Comparison of ENCODE assay signal across 8 cellular contexts in the genomic region with DNA sequence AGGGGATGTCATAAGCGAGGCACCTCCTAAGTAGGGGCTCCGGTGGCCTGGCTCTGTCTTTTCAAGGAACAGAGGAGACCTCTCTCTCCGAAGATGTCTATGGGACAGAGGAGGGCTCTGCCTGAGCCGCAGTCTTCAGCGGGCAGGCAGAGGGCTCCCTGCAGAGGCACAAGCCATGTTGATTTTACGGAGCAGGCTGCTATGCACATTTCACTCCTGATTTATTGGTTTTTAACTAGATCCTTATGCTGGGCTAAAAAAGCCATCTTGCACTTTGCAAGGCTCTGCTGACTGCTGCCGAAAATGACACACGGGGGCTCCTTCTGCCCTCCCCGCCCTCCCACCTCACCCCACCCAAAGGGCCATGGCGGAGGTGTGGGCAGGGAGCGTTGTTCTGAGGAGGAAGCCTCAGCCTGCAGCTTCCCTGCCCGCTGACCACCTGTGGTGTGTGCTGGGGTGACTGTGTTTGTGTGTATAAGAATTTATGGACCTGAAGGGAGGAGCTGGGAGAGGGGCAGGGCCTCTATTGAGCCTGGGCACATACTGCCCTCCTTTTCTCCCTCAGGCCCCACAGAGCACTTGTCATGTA.
DNase-seq lines count a peak whose midpoint lies in the region; ATAC-seq and TF ChIP-seq lines count a peak whose summit lies in the region.

No MANE protein-coding gene starts in this region.

- no peak overlapping the region for H3K4ac ChIP-seq in mesenchymal stem cell (ENCODE audit: low read depth in 1 of 2, low read length in 2 of 2)

- H3K36me3 Mint-ChIP-seq in activated naive CD8-positive, alpha-beta T cell = no peaks in the 10 kb centered on the region
- no peaks in the 10 kb centered on the region for H3K36me3 Mint-ChIP-seq in activated naive CD8-positive, alpha-beta T cell treated with anti-CD3 and anti-CD28 coated beads, Interleukin-2, amount 50 U/mL, for 24 hours (ENCODE audit: low read depth)

- 44 to 45% methylated on average over 10 to 12 of the region's 12 CpGs for WGBS in body of pancreas, 2 donors
- 8% methylated on average over 6 of the region's 12 CpGs for WGBS in mesenchymal stem cell
- WGBS in transverse colon (ENCODE audit: low coverage in 1 of 2), 2 donors = 10% methylated on average over 11 of the region's 12 CpGs; no CpG with 5 or more reads in 1 of the 2 donors

- H2BK120ac ChIP-seq in mesenchymal stem cell (ENCODE audit: low read depth, low read length) = no peak overlapping the region

- H4K91ac ChIP-seq in mesenchymal stem cell (ENCODE audit: low read length) = no peak overlapping the region

- no peaks in the 10 kb centered on the region for H3K9me3 Mint-ChIP-seq in activated naive CD8-positive, alpha-beta T cell (ENCODE audit: low read depth)
- peaks cover 7% of the 10 kb centered on the region for H3K9me3 Mint-ChIP-seq in activated naive CD8-positive, alpha-beta T cell treated with anti-CD3 and anti-CD28 coated beads, Interleukin-2, amount 50 U/mL, for 24 hours

- H2AK5ac ChIP-seq in mesenchymal stem cell (ENCODE audit: low read length, severe bottlenecking) = no peak overlapping the region

- H2BK15ac ChIP-seq in mesenchymal stem cell (ENCODE audit: low read depth, poor library complexity, severe bottlenecking) = no peak overlapping the region

- no peak overlapping the region for H2BK5ac ChIP-seq in mesenchymal stem cell (ENCODE audit: low read depth, low read length, poor library complexity, severe bottlenecking)

- H2AFZ ChIP-seq in mesenchymal stem cell (ENCODE audit: low read depth, low read length) = no peak overlapping the region
- H2AFZ ChIP-seq in Karpas-422 (ENCODE audit: low read length) = no peak overlapping the region

- H3K27ac Mint-ChIP-seq in activated naive CD8-positive, alpha-beta T cell = no peak overlapping the region
- H3K27ac Mint-ChIP-seq in activated naive CD8-positive, alpha-beta T cell treated with anti-CD3 and anti-CD28 coated beads, Interleukin-2, amount 50 U/mL, for 24 hours = no peak overlapping the region

- TF ChIP-seq POLR2A in body of pancreas (IDR thresholded peaks at IDR 0.05) (no peak), transverse colon (IDR thresholded peaks at IDR 0.05) (peak; percentile 61)

- no peak overlapping the region for H3K18ac ChIP-seq in mesenchymal stem cell (ENCODE audit: low read depth in 1 of 2, low read length in 2 of 2)

- H3K4me3 Mint-ChIP-seq in activated naive CD8-positive, alpha-beta T cell = peak overlapping the region; percentile 69
- H3K4me3 Mint-ChIP-seq in activated naive CD8-positive, alpha-beta T cell treated with anti-CD3 and anti-CD28 coated beads, Interleukin-2, amount 50 U/mL, for 24 hours = no peak overlapping the region

- peaks cover 3% of the 10 kb centered on the region for H3K4me1 Mint-ChIP-seq in activated naive CD8-positive, alpha-beta T cell (ENCODE audit: low read depth)
- H3K4me1 Mint-ChIP-seq in activated naive CD8-positive, alpha-beta T cell treated with anti-CD3 and anti-CD28 coated beads, Interleukin-2, amount 50 U/mL, for 24 hours = peaks cover 14% of the 10 kb centered on the region

- H3K14ac ChIP-seq in mesenchymal stem cell (ENCODE audit: low read length in 2 of 2) = no peak overlapping the region

- peaks cover 42% of the 10 kb centered on the region for H3K27me3 Mint-ChIP-seq in activated naive CD8-positive, alpha-beta T cell
- peaks cover 82% of the 10 kb centered on the region for H3K27me3 Mint-ChIP-seq in activated naive CD8-positive, alpha-beta T cell treated with anti-CD3 and anti-CD28 coated beads, Interleukin-2, amount 50 U/mL, for 24 hours

- no peak overlapping the region for H3K23ac ChIP-seq in mesenchymal stem cell (ENCODE audit: low read length in 2 of 2)

- no peaks in the 10 kb centered on the region for H4K20me1 ChIP-seq in Karpas-422 (ENCODE audit: insufficient read depth, low read depth, low read length)

- no peak overlapping the region for H3K4me3 ChIP-seq in body of pancreas
- peak overlapping the region in 1 of 2 experiments; percentile 74 for H3K4me3 ChIP-seq in mesenchymal stem cell (ENCODE audit: insufficient read depth in 1 of 2, low read depth in 1 of 2, low read length in 2 of 2)
- peak overlapping the region in 3 of 4 donors; percentile 41 to 57 (median 50) for H3K4me3 ChIP-seq in transverse colon
- H3K4me3 ChIP-seq in Karpas-422 (ENCODE audit: low read length) = no peak overlapping the region

- H3K79me2 ChIP-seq in Karpas-422 (ENCODE audit: low read length) = no peaks in the 10 kb centered on the region

- no peak for ATAC-seq in activated naive CD8-positive, alpha-beta T cell treated with anti-CD3 and anti-CD28 coated beads, Interleukin-2, amount 50 U/mL, for 24 hours
- ATAC-seq in body of pancreas = peak; percentile 29
- no peak for ATAC-seq in HG03457 (IDR thresholded peaks at IDR 0.05; ENCODE audit: unreplicated experiment)

- TF ChIP-seq CTCF in body of pancreas (IDR thresholded peaks at IDR 0.05) (no peak), transverse colon (IDR thresholded peaks at IDR 0.05) (no peak)

- H3K4me2 ChIP-seq in mesenchymal stem cell (ENCODE audit: low read length, poor library complexity, severe bottlenecking) (no peak overlapping the region), Karpas-422 (ENCODE audit: low read depth, low read length, poor library complexity, severe bottlenecking) (no peak overlapping the region)

- H3K9me3 ChIP-seq in body of pancreas = no peaks in the 10 kb centered on the region
- peaks cover 11% of the 10 kb centered on the region for H3K9me3 ChIP-seq in mesenchymal stem cell (ENCODE audit: control insufficient read depth, low read length)
- no peaks in the 10 kb centered on the region for H3K9me3 ChIP-seq in transverse colon
- H3K9me3 ChIP-seq in Karpas-422 (ENCODE audit: low read length) = peaks cover 4% of the 10 kb centered on the region; the same call in 1 of the 2 replicates

- intact Hi-C loops in body of pancreas (cut with DNase I) = no loop called here
- intact Hi-C loops in transverse colon (cut with DNase I; ENCODE audit: low total_unique reads) = no loop called here

- H2BK12ac ChIP-seq in mesenchymal stem cell (ENCODE audit: low read length in 2 of 2) = no peak overlapping the region

- H3K27ac ChIP-seq in body of pancreas (peak overlapping the region in 1 of 4 donors; percentile 36), mesenchymal stem cell (ENCODE audit: low read length, poor library complexity, severe bottlenecking) (no peak overlapping the region), transverse colon (peak overlapping the region; percentile 49 to 70 (median 60)), Karpas-422 (ENCODE audit: low read length) (no peak overlapping the region)

- no peaks in the 10 kb centered on the region for H3K79me1 ChIP-seq in mesenchymal stem cell (replicated peaks; ENCODE audit: low read length, poor library complexity, severe bottlenecking)

- TF ChIP-seq EP300 in transverse colon (IDR thresholded peaks at IDR 0.05; ENCODE audit: low read depth) = no peak

- H3K27me3 ChIP-seq in body of pancreas = no peaks in the 10 kb centered on the region
- H3K27me3 ChIP-seq in mesenchymal stem cell (ENCODE audit: control insufficient read depth in 1 of 2, insufficient read depth in 1 of 2, low read length in 2 of 2) = peaks cover 71 to 81% of the 10 kb centered on the region in 2 experiments
- peaks cover 46% of the 10 kb centered on the region for H3K27me3 ChIP-seq in transverse colon
- H3K27me3 ChIP-seq in Karpas-422 (ENCODE audit: low read length) = 0 out of 2 replicates have a peak, but pooled peaks cover 2% of the 10 kb centered on the region

- H3K9me2 ChIP-seq in Karpas-422 (replicated peaks; ENCODE audit: insufficient read depth, low read length) = no peaks in the 10 kb centered on the region

- DNase-seq in activated naive CD8-positive, alpha-beta T cell treated with anti-CD3 and anti-CD28 coated beads, Interleukin-2, amount 50 U/mL, for 24 hours = no peak
- DNase-seq in body of pancreas (no peak), mesenchymal stem cell (no peak), transverse colon (peak; percentile 68), NOMO-1 treated with DMSO at 0.1 percent for 48 hours (lab: John Stamatoyannopoulos, UW; ENCODE audit: unreplicated experiment) (no peak), Karpas-422 (no peak)

- H3K4me1 ChIP-seq in body of pancreas (peaks cover 13% of the 10 kb centered on the region), mesenchymal stem cell (ENCODE audit: control insufficient read depth, insufficient read depth, low read depth, low read length) (peaks cover 10% of the 10 kb centered on the region), transverse colon (peaks cover 3 to 22% (median 16%) of the 10 kb centered on the region in 4 donors), Karpas-422 (ENCODE audit: low read length) (peaks cover 9% of the 10 kb centered on the region)

- H3K9ac ChIP-seq in mesenchymal stem cell (ENCODE audit: low read length) (peak overlapping the region; percentile 58), Karpas-422 (ENCODE audit: low read length) (no peak overlapping the region)

- no peak overlapping the region for H4K8ac ChIP-seq in mesenchymal stem cell (ENCODE audit: low read length)

- H3K36me3 ChIP-seq in body of pancreas (replicated peaks in 1 of 2; ENCODE audit: insufficient read depth in 1 of 2, low read depth in 2 of 2) (no peaks in the 10 kb centered on the region), mesenchymal stem cell (ENCODE audit: control insufficient read depth in 1 of 2, insufficient read depth in 2 of 2, low read depth in 1 of 2, low read length in 2 of 2) (no peaks in the 10 kb centered on the region), transverse colon (no peaks in the 10 kb centered on the region), Karpas-422 (ENCODE audit: insufficient read depth, low read length) (no peaks in the 10 kb centered on the region)

- in situ Hi-C loops in transverse colon (cut with MboI; ENCODE audit: low pct_ligation_motif_present in 1 of 4, low pct_unique_long_range_greater_than_20kb in 1 of 4, low sequenced_read_pairs in 3 of 4) = no loop called here

Comparison
In these comparisons a context has a peak if more than half of its experiments do, and no peak if none do; other contexts are left out.
1. H3K27ac ChIP-seq: peak in transverse colon (4 of 4); none in mesenchymal stem cell (single experiment) and Karpas-422 (single experiment).
2. H3K4me3 ChIP-seq: peak in transverse colon (3 of 4); none in body of pancreas (0 of 2) and Karpas-422 (single experiment).